ENCODE assay signal across 14 cellular contexts in the genomic region with DNA sequence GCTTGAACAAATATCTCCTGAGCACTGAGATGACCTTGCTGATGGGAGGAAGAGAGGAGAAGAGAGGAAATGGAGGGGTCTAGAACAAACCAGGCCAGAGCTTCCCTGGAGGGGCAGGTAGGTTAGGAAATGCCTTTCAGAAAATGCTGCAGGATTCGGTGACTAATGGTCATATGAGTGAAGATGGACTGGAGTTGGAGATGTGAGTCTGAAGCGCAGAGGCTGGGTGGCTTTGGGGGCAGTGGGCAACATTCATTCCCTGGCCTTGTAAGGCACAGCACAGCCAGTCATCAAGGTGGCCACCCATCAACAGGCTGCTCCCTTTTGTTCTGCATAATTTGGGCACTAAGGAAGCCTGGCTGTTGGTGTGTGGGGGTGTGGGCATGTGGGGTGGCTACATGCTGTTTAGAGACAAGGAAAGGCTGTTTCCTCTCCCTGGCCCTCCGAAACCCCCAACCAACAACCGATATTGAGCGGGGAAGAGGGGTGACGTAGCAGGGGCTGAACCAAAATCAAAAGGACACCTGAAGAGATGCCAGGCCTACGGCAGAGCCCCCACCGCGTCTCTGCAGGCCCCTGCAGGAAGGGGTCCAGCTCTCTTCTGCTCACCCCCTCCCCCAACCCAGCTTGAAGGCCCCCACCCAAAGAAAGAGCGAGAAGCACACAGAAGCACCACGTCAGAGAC. TPM values are rescaled to one million over a fixed set of nuclear protein-coding genes. Genes with fewer than 3 reads are reported as not detected.
DNase-seq lines count a peak whose midpoint lies in the region; ATAC-seq and TF ChIP-seq lines count a peak whose summit lies in the region.
"Had no signal": no experiment of that assay in that cellular context is flagged by ENCODE, and none has a peak within 500 bp of the region (broad histone marks: within the 10 kb centered on the region; RNA-seq: fewer than 3 reads in every experiment).

No MANE protein-coding gene starts in this region.

- H3K27me3 Mint-ChIP-seq in activated naive CD8-positive, alpha-beta T cell treated with anti-CD3 and anti-CD28 coated beads, Interleukin-2, amount 50 U/mL, for 24 hours, result peaks cover 46% of the 10 kb centered on the region
- peaks cover 44% of the 10 kb centered on the region for H3K27me3 Mint-ChIP-seq in memory B cell

- no peaks in the 10 kb centered on the region for H3K36me3 Mint-ChIP-seq in activated naive CD8-positive, alpha-beta T cell treated with anti-CD3 and anti-CD28 coated beads, Interleukin-2, amount 50 U/mL, for 24 hours (ENCODE audit: low read depth)
- no peaks in the 10 kb centered on the region for H3K36me3 Mint-ChIP-seq in memory B cell

- H3K9me3 ChIP-seq in A673 (ENCODE audit: low read depth, low read length, poor library complexity, severe bottlenecking), result no peaks in the 10 kb centered on the region
- H3K9me3 ChIP-seq in ES-I3 (ENCODE audit: control insufficient read depth, insufficient read depth, low read length), result no peaks in the 10 kb centered on the region
- H3K9me3 ChIP-seq in Peyer's patch, result no peaks in the 10 kb centered on the region
- H3K9me3 ChIP-seq: neutrophil had no signal

- H3K36me3 ChIP-seq in A673 (ENCODE audit: insufficient read depth, low read length, poor library complexity, severe bottlenecking) (peaks cover 9% of the 10 kb centered on the region), ES-I3 (ENCODE audit: insufficient read depth, low read length) (no peaks in the 10 kb centered on the region), Peyer's patch (no peaks in the 10 kb centered on the region)
- H3K36me3 ChIP-seq: neutrophil had no signal

- no peak overlapping the region for H3K27ac Mint-ChIP-seq in activated naive CD8-positive, alpha-beta T cell treated with anti-CD3 and anti-CD28 coated beads, Interleukin-2, amount 50 U/mL, for 24 hours
- peak overlapping the region; percentile 20 for H3K27ac Mint-ChIP-seq in memory B cell

- POLR2A ChIA-PET in A673 (lab: Charles Lee; ENCODE audit: low non-redundant PET), result no interaction called here

- no peak for TF ChIP-seq POLR2A in Peyer's patch (IDR thresholded peaks at IDR 0.05)

- peak overlapping the region; percentile 57 for H3K4me3 Mint-ChIP-seq in activated naive CD8-positive, alpha-beta T cell treated with anti-CD3 and anti-CD28 coated beads, Interleukin-2, amount 50 U/mL, for 24 hours
- peak overlapping the region; percentile 75 for H3K4me3 Mint-ChIP-seq in memory B cell

- DNase-seq in A673 (ENCODE audit: low spot score) (no peak), memory B cell (ENCODE audit: low spot score in 2 of 2) (no peak), Peyer's patch (no peak), DMS79 treated with DMSO at 0.1 percent for 48 hours (lab: John Stamatoyannopoulos, UW) (no peak), NCI-H146 treated with DMSO at 0.1 percent for 48 hours (lab: John Stamatoyannopoulos, UW; ENCODE audit: unreplicated experiment) (no peak)
- DNase-seq in activated naive CD8-positive, alpha-beta T cell treated with anti-CD3 and anti-CD28 coated beads, Interleukin-2, amount 50 U/mL, for 24 hours, result no peak
- no peak for DNase-seq in stimulated activated CD4-positive, alpha-beta T cell treated with anti-CD3 and anti-CD28 coated beads, Interleukin-1b, Interleukin-23, amount 100 ng/mL, for 48 hours
- DNase-seq: activated effector memory CD4-positive, alpha-beta T cell treated with anti-CD3 and anti-CD28 coated beads, Interleukin-2, amount 50 U/mL, for 16 hours; effector CD8-positive, alpha-beta T cell; GM23248; PC-9 had no signal

- H3K27ac ChIP-seq in A673 (ENCODE audit: low read depth, low read length, poor library complexity, severe bottlenecking) (peak overlapping the region; percentile 80), Peyer's patch (no peak overlapping the region)
- H3K27ac ChIP-seq: GM23248, neutrophil, PC-9 had no signal

- intact Hi-C loops in A673 (cut with micrococcal nuclease; ENCODE audit: unreplicated experiment), result loop anchor here (5.0 kb wide), 3 partner anchors 39 to 111 kb away; partner anchors contain the start of genes EIF2B4 and SNX17

- H3K27me3 ChIP-seq in A673 (replicated peaks; ENCODE audit: insufficient read depth, low read depth, low read length, poor library complexity), result peaks cover 4% of the 10 kb centered on the region
- H3K27me3 ChIP-seq in Peyer's patch, result peaks cover 0 to 41% of the 10 kb centered on the region in 2 donors

- H3K9ac ChIP-seq in ES-I3 (ENCODE audit: low read depth, low read length), result peak overlapping the region; percentile 61
- H3K9ac ChIP-seq: GM23248 had no signal

- CTCF ChIA-PET in A673 (lab: Charles Lee), result no interaction called here

- TF ChIP-seq CTCF in A673 (conservative IDR thresholded peaks at IDR 0.05; ENCODE audit: low read depth, low read length), result no peak
- TF ChIP-seq CTCF in Peyer's patch (IDR thresholded peaks at IDR 0.05), result no peak

- H3K4me1 Mint-ChIP-seq in activated naive CD8-positive, alpha-beta T cell treated with anti-CD3 and anti-CD28 coated beads, Interleukin-2, amount 50 U/mL, for 24 hours, result peaks cover 23% of the 10 kb centered on the region
- H3K4me1 Mint-ChIP-seq in memory B cell, result peaks cover 18% of the 10 kb centered on the region

- H3K9me3 Mint-ChIP-seq in activated naive CD8-positive, alpha-beta T cell treated with anti-CD3 and anti-CD28 coated beads, Interleukin-2, amount 50 U/mL, for 24 hours, result no peaks in the 10 kb centered on the region
- H3K9me3 Mint-ChIP-seq in memory B cell, result no peaks in the 10 kb centered on the region

- BruUV-seq in A673 (replicated peaks; lab: Mats Ljungman, UMichigan), result TSS peak; percentile 43

- H3K4me1 ChIP-seq in A673 (ENCODE audit: insufficient read depth, low read length, poor library complexity, severe bottlenecking), result peaks cover 11% of the 10 kb centered on the region
- H3K4me1 ChIP-seq in ES-I3 (ENCODE audit: insufficient read depth, low read length), result peaks cover 4% of the 10 kb centered on the region
- H3K4me1 ChIP-seq in Peyer's patch, result peaks cover 0 to 37% (median 22%) of the 10 kb centered on the region in 4 donors

- no peak for ATAC-seq in activated naive CD8-positive, alpha-beta T cell treated with anti-CD3 and anti-CD28 coated beads, Interleukin-2, amount 50 U/mL, for 24 hours
- no peak for ATAC-seq in memory B cell (ENCODE audit: low read depth)

- H3K4me3 ChIP-seq in A673 (ENCODE audit: low read depth, low read length, poor library complexity, severe bottlenecking) (peak overlapping the region; percentile 92), Peyer's patch (peak overlapping the region in 1 of 4 donors; percentile 64)
- H3K4me3 ChIP-seq: PC-9 had no signal

RNA-seq across cellular contexts. Expression of gene SLC30A3, which starts 1.5 kb away (rescaled TPM):
- 45.0 and 45.6 TPM in 2 replicates for total RNA-seq in A673 (2021)
- total RNA-seq in Peyer's patch, result under 1 TPM in 1 of 4 donors, not detected in 3; 0.35 TPM
- total RNA-seq: GM23248, subcutaneous adipose tissue had no signal

RNA-seq across cellular contexts. Expression of gene DNAJC5G, which starts 13.8 kb away (rescaled TPM):
- total RNA-seq in A673 (2021) (2.4 and 2.7 TPM in 2 replicates), Peyer's patch (1 to 10 TPM in 1 of 4 donors, not detected in 3; 4.3 TPM)
- total RNA-seq: GM23248, PC-9 had no signal

RNA-seq across cellular contexts. Expression of gene TRIM54, which starts 20.8 kb away (rescaled TPM):
- total RNA-seq in A673 (2021), result 2.2 and 2.8 TPM in 2 replicates
- total RNA-seq in Peyer's patch, result under 1 TPM in 1 of 4 donors, not detected in 3; 0.54 TPM
- total RNA-seq: GM23248 had no signal

RNA-seq across cellular contexts. Expression of gene CAD, which starts 44.2 kb away (rescaled TPM):
- total RNA-seq in A673 (2021) (194 and 210 TPM in 2 replicates), Peyer's patch (10 to 100 TPM; 21.2 to 42.9 (median 36.7) TPM)

RNA-seq across cellular contexts. Expression of gene UCN, which starts 46.9 kb away (rescaled TPM):
- total RNA-seq in A673 (2021) (0.64 and 0.68 TPM in 2 replicates), Peyer's patch (1 to 10 TPM in 2 of 4 donors, not detected in 2; 2.3 to 5.2 TPM)
- total RNA-seq: GM23248 had no signal

Comparison
In these comparisons a context has a peak if more than half of its experiments do, and no peak if none do; other contexts are left out.
1. RNA of gene SLC30A3, which starts 1.5 kb away (total RNA-seq): 45.0 to 45.6 TPM in A673; 0.35 TPM in Peyer's patch; every median in the first group is over 10 times any median in the second.